In the genomic region with DNA sequence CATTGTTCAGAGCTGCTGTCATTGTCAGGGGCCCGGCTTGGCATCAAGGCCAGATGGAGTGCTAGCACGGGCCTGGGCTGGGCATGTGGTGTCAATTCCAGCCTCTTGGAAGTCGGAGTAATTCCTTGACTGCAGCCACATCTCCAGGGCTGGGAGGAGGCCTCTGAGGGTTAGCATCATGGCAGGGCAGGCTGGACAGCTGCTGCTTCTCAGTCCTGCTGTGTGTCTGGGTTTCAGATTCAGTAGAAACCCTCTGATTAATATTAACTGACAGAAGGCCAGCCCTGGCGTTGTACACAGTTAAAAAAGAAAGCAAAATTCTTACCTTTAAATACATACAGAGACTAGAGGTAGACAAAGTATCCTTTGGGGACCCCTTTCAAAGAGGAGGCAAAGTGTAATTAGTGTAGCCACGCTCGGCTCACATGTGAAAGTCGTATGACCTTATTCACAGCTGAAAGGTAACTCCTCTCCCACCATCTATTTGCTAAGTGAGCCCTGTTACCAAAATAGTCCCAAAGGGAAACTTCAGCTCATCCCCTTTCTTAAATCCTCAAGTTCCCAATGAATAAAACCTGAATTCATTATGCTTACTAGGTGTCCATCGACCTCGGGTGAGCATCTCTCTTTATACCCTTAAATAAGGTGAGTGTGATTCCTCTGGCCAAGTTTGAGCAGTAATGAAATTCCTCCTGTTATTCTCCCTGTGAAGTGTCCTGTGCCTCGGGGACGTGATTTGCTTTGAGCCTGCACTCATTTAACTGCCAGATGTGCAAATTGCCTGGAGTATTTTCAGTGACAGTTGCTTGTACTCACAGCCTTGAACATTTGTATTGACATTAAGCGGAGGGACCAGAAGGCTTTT, we compare ENCODE assay signal across 10 cellular contexts.
DNase-seq lines count a peak whose midpoint lies in the region; ATAC-seq and TF ChIP-seq lines count a peak whose summit lies in the region.
"Had no signal": no experiment of that assay in that cellular context is flagged by ENCODE, and none has a peak within 500 bp of the region (broad histone marks: within the 10 kb centered on the region; RNA-seq: fewer than 3 reads in every experiment).

No MANE protein-coding gene starts in this region.

- TF ChIP-seq POLR2A in esophagus muscularis mucosa (IDR thresholded peaks at IDR 0.05; ENCODE audit: low read depth) = no peak
- no peak for TF ChIP-seq POLR2A in lower leg skin (IDR thresholded peaks at IDR 0.05)

- no peaks in the 10 kb centered on the region for H3K27me3 ChIP-seq in esophagus muscularis mucosa
- H3K27me3 ChIP-seq: transverse colon had no signal

- DNase-seq in left ventricle myocardium superior = peak; percentile 30
- DNase-seq in NCI-H446 treated with DMSO at 0.1 percent for 48 hours (lab: John Stamatoyannopoulos, UW) = no peak
- no peak for DNase-seq in esophagus muscularis mucosa (ENCODE audit: extremely low spot score)
- DNase-seq in lower leg skin (ENCODE audit: low spot score in 2 of 2) = no peak
- DNase-seq in activated naive CD4-positive, alpha-beta T cell treated with Interleukin-2 at 50 U/mL for 16 hours = no peak
- DNase-seq: left cardiac atrium, transverse colon had no signal

- H3K9me3 ChIP-seq in esophagus muscularis mucosa = no peaks in the 10 kb centered on the region
- H3K9me3 ChIP-seq: transverse colon had no signal

- intact Hi-C loops in left ventricle myocardium superior (cut with micrococcal nuclease) = no loop called here
- intact Hi-C loops in esophagus muscularis mucosa (cut with DNase I) = no loop called here
- intact Hi-C loops in lower leg skin (cut with DNase I; ENCODE audit: low total_unique reads) = no loop called here

- H3K4me3 ChIP-seq in esophagus muscularis mucosa (no peak overlapping the region), lower leg skin (ENCODE audit: low read depth, poor library complexity, severe bottlenecking) (no peak overlapping the region)
- H3K4me3 ChIP-seq: transverse colon had no signal

- H3K27ac ChIP-seq in esophagus muscularis mucosa (replicated peaks in 1 of 4) = no peak overlapping the region
- H3K27ac ChIP-seq: transverse colon had no signal

- TF ChIP-seq CTCF in esophagus muscularis mucosa (IDR thresholded peaks at IDR 0.05) (no peak), lower leg skin (IDR thresholded peaks at IDR 0.05) (no peak)

- 75% methylated on average over 10 of the region's 12 CpGs for WGBS in esophagus muscularis mucosa
- WGBS in lower leg skin, 2 donors = 61% methylated on average over 12 of the region's 12 CpGs

- no peaks in the 10 kb centered on the region for H3K36me3 ChIP-seq in esophagus muscularis mucosa
- H3K36me3 ChIP-seq: transverse colon had no signal

- no peak for TF ChIP-seq EP300 in esophagus muscularis mucosa (IDR thresholded peaks at IDR 0.05)

- no peaks in the 10 kb centered on the region for H3K4me1 ChIP-seq in esophagus muscularis mucosa
- H3K4me1 ChIP-seq: transverse colon had no signal

- ATAC-seq in GM18861 (IDR thresholded peaks at IDR 0.05; ENCODE audit: unreplicated experiment) (peak; percentile 85), GM21526 (IDR thresholded peaks at IDR 0.05; ENCODE audit: low FRiP score, unreplicated experiment) (peak; percentile 64), HG03342 (IDR thresholded peaks at IDR 0.05; ENCODE audit: unreplicated experiment) (peak; percentile 75), left ventricle myocardium superior (peak; percentile 56)
